Comparison of ENCODE assay signal across 11 cellular contexts in genomic region chr1:41023279-41023990, GRCh38. TPM values are rescaled to one million over a fixed set of nuclear protein-coding genes. Genes with fewer than 3 reads are reported as not detected.
DNase-seq lines count a peak whose midpoint lies in the region; ATAC-seq, FAIRE-seq and TF ChIP-seq lines count a peak whose summit lies in the region.
"Had no signal": no experiment of that assay in that cellular context is flagged by ENCODE, and none has a peak within 500 bp of the region (broad histone marks: within the 10 kb centered on the region; RNA-seq: fewer than 3 reads in every experiment).

No MANE protein-coding gene starts in this region.

- H3K4me3 Mint-ChIP-seq in HFFc6, result no peak overlapping the region; the same call in 1 of the 2 replicates
- no peak overlapping the region for H3K4me3 Mint-ChIP-seq in astrocyte (ENCODE audit: unreplicated experiment)
- H3K4me3 Mint-ChIP-seq: brain had no signal

- peak; percentile 22 to 57 (median 42) for ATAC-seq in right lobe of liver

- H3K4me2 ChIP-seq in BLaER1 (peak overlapping the region; percentile 79; the same call in 1 of the 2 replicates), astrocyte (ENCODE audit: low read length) (no peak overlapping the region)

- peaks cover 20% of the 10 kb centered on the region for H3K27me3 Mint-ChIP-seq in HFFc6 (ENCODE audit: insufficient read depth)
- no peaks in the 10 kb centered on the region for H3K27me3 Mint-ChIP-seq in astrocyte (ENCODE audit: low read depth, unreplicated experiment)
- H3K27me3 Mint-ChIP-seq: brain had no signal

- no peaks in the 10 kb centered on the region for H3K27me3 ChIP-seq in BLaER1
- H3K27me3 ChIP-seq in astrocyte (ENCODE audit: insufficient read depth, low read length), result no peaks in the 10 kb centered on the region
- H3K27me3 ChIP-seq in right lobe of liver, result no peaks in the 10 kb centered on the region

- TF ChIP-seq CTCF in HFFc6 (IDR thresholded peaks at IDR 0.05), result peak; percentile 70
- peak; percentile 35 for TF ChIP-seq CTCF in astrocyte (IDR thresholded peaks at IDR 0.05; ENCODE audit: insufficient read depth, low read depth, low read length)
- peak; percentile 24 to 32 (median 30) for TF ChIP-seq CTCF in right lobe of liver (IDR thresholded peaks at IDR 0.05)

- no peaks in the 10 kb centered on the region for H3K79me2 ChIP-seq in astrocyte (ENCODE audit: insufficient read depth, low read length)

- peak overlapping the region; percentile 99 for H3K27ac ChIP-seq in BLaER1
- no peak overlapping the region for H3K27ac ChIP-seq in astrocyte (ENCODE audit: low read depth, low read length)
- H3K27ac ChIP-seq in right lobe of liver, result no peak overlapping the region
- H3K27ac ChIP-seq: skin epidermis had no signal

- no peaks in the 10 kb centered on the region for H3K9me3 ChIP-seq in BLaER1
- no peaks in the 10 kb centered on the region for H3K9me3 ChIP-seq in astrocyte (ENCODE audit: insufficient read depth, low read depth, low read length)
- H3K9me3 ChIP-seq in right lobe of liver, result no peaks in the 10 kb centered on the region

- no peak overlapping the region for H2AFZ ChIP-seq in astrocyte (ENCODE audit: low read depth, low read length)

- H3K36me3 Mint-ChIP-seq in HFFc6 (ENCODE audit: low read depth) (peaks cover 23% of the 10 kb centered on the region), astrocyte (ENCODE audit: low read depth, unreplicated experiment) (peaks cover 14% of the 10 kb centered on the region)

- no peak for TF ChIP-seq POLR2A in right lobe of liver (IDR thresholded peaks at IDR 0.05)

- 93% methylated on average over 2 of the region's 5 CpGs for WGBS in right lobe of liver (ENCODE audit: insufficient coverage, low coverage, low lambda C conversion rate, missing lambda C conversion rate)

- no peak overlapping the region for H3K4me3 ChIP-seq in BLaER1
- no peak overlapping the region for H3K4me3 ChIP-seq in astrocyte (ENCODE audit: insufficient read depth, low read depth, low read length)
- no peak overlapping the region for H3K4me3 ChIP-seq in right lobe of liver
- H3K4me3 ChIP-seq: skin epidermis had no signal

- H3K36me3 ChIP-seq in BLaER1 (peaks cover 79% of the 10 kb centered on the region), astrocyte (ENCODE audit: insufficient read depth, low read length) (peaks cover 2% of the 10 kb centered on the region), right lobe of liver (peaks cover 0 to 9% (median 0%) of the 10 kb centered on the region in 4 donors)

- H3K4me1 ChIP-seq in BLaER1 (peaks cover 59% of the 10 kb centered on the region), astrocyte (ENCODE audit: insufficient read depth, low read length) (no peaks in the 10 kb centered on the region), right lobe of liver (no peaks in the 10 kb centered on the region)

- H3K4me1 Mint-ChIP-seq in HFFc6 (ENCODE audit: low read depth) (peaks cover 7% of the 10 kb centered on the region), astrocyte (ENCODE audit: low read depth, unreplicated experiment) (peaks cover 5% of the 10 kb centered on the region)
- H3K4me1 Mint-ChIP-seq: brain had no signal

- H3K27ac Mint-ChIP-seq in HFFc6, result peak overlapping the region; percentile 33
- peak overlapping the region; percentile 75 for H3K27ac Mint-ChIP-seq in astrocyte (ENCODE audit: unreplicated experiment)

- intact Hi-C loops in right lobe of liver (cut with DNase I), result loop anchor here in 1 of 2 donors (10.0 kb wide), 1 partner anchor 211 kb away; no protein-coding TSS in a partner anchor

- H3K9me3 Mint-ChIP-seq in HFFc6, result no peaks in the 10 kb centered on the region
- H3K9me3 Mint-ChIP-seq in astrocyte (ENCODE audit: unreplicated experiment), result no peaks in the 10 kb centered on the region

- FAIRE-seq in astrocyte (lab: Jason Lieb, UNC), result no peak
- FAIRE-seq: GM12892 had no signal

- H3K9ac ChIP-seq in BLaER1 (peak overlapping the region; percentile 50; the same call in 1 of the 2 replicates), astrocyte (ENCODE audit: low read length) (no peak overlapping the region)

- peak; percentile 16 for DNase-seq in HFFc6
- DNase-seq in astrocyte (ENCODE audit: low read depth), result no peak
- peak in 1 of 3 donors; percentile 22 for DNase-seq in right lobe of liver
- no peak for DNase-seq in DMS153 (lab: John Stamatoyannopoulos, UW)
- DNase-seq in CD1c-positive myeloid dendritic cell (ENCODE audit: extremely low spot score), result no peak
- DNase-seq in activated CD4-positive, CD25-positive, alpha-beta regulatory T cell treated with anti-CD3 and anti-CD28 coated beads, Interleukin-2, amount 50 U/mL, for 72 hours, result no peak
- DNase-seq in activated CD4-positive, alpha-beta T cell treated with anti-CD3 and anti-CD28 coated beads, Interleukin-2, amount 50 U/mL, for 4 hours, result no peak

- H4K20me1 ChIP-seq in BLaER1 (no peaks in the 10 kb centered on the region), astrocyte (ENCODE audit: insufficient read depth, low read length) (peaks cover 11% of the 10 kb centered on the region)

RNA-seq across cellular contexts. Expression of gene SLFNL1, which starts 1.9 kb away (rescaled TPM):
- under 1 TPM in 4 of 6 experiments, not detected in 2; 0.07 to 0.17 (median 0.11) TPM for total RNA-seq in HFFc6 (2021; fragmentation: NEBNext Ultra II Directional; extraction: Animal tissue kit (Norgen Biotek cat#: 25700))
- 0.14 and 0.18 TPM in 2 replicates for total RNA-seq in astrocyte
- total RNA-seq in right lobe of liver, result under 1 TPM in 3 of 6 experiments, not detected in 3; 0.06 to 0.27 (median 0.14) TPM

RNA-seq across cellular contexts. Expression of gene CTPS1, which starts 43.9 kb away (rescaled TPM):
- total RNA-seq in HFFc6 (2021; fragmentation: NEBNext Ultra II Directional; extraction: Animal tissue kit (Norgen Biotek cat#: 25700)), result 100 to 1,000 TPM in 1 of 6 experiments, 10 to 100 TPM in 5; 89.3 to 125 (median 91.6) TPM
- 80.4 and 91.4 TPM in 2 replicates for total RNA-seq in astrocyte
- total RNA-seq in right lobe of liver, result 10 to 100 TPM; 13.1 to 48.0 (median 42.2) TPM
